9 cellular contexts compared by ENCODE assay signal in the genomic region with DNA sequence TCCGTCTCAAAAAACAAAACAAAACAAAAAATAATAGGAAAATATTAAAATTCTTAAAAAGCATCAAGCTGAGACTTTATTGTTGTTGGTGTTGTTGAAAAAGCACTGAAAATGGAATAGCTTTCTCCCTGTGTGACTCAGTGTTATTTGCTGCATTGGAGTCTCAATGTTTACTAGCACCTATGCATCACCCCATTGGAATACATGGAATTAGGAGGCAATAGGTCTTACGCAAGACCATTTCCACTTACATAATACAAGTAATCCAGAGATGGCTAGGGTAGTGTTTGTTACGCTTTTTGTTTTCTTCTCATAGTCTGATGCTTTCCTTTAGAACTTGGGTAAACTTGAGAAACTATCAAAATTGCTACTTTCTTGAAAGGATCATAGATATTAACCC. TPM values are rescaled to one million over a fixed set of nuclear protein-coding genes. Genes with fewer than 3 reads are reported as not detected.
A peak's percentile ranks its signal among the peaks of the same experiment; 100 is the strongest.
DNase-seq lines count a peak whose midpoint lies in the region; ATAC-seq and TF ChIP-seq lines count a peak whose summit lies in the region.
"Had no signal": no experiment of that assay in that cellular context is flagged by ENCODE, and none has a peak within 500 bp of the region (broad histone marks: within the 10 kb centered on the region; RNA-seq: fewer than 3 reads in every experiment).

No MANE protein-coding gene starts in this region.

- no peak overlapping the region for H2AK5ac ChIP-seq in mesenchymal stem cell (ENCODE audit: low read length, severe bottlenecking)

- H3K4me1 ChIP-seq in mesenchymal stem cell (ENCODE audit: control insufficient read depth, insufficient read depth, low read depth, low read length), result peaks cover 12% of the 10 kb centered on the region

- in situ Hi-C loops in brain microvascular endothelial cell (cut with HindIII; ENCODE audit: low pct_ligation_motif_present, low sequenced_read_pairs), result no loop called here

- H3K18ac ChIP-seq in mesenchymal stem cell (ENCODE audit: low read depth in 1 of 2, low read length in 2 of 2), result no peak overlapping the region

- peaks cover 10% of the 10 kb centered on the region for H3K79me1 ChIP-seq in mesenchymal stem cell (replicated peaks; ENCODE audit: low read length, poor library complexity, severe bottlenecking)

- H3K27ac ChIP-seq in brain microvascular endothelial cell (no peak overlapping the region), mesenchymal stem cell (ENCODE audit: low read length, poor library complexity, severe bottlenecking) (no peak overlapping the region)
- H3K27ac ChIP-seq: VCaP had no signal

- no peaks in the 10 kb centered on the region for H3K9me3 ChIP-seq in MG63
- no peaks in the 10 kb centered on the region for H3K9me3 ChIP-seq in mesenchymal stem cell (ENCODE audit: control insufficient read depth, low read length)

- H4K91ac ChIP-seq in mesenchymal stem cell (ENCODE audit: low read length), result no peak overlapping the region

- no peak overlapping the region for H3K23ac ChIP-seq in mesenchymal stem cell (ENCODE audit: low read length in 2 of 2)

- H3K4me2 ChIP-seq in mesenchymal stem cell (ENCODE audit: low read length, poor library complexity, severe bottlenecking), result no peak overlapping the region

- no peak overlapping the region for H3K9ac ChIP-seq in mesenchymal stem cell (ENCODE audit: low read length)

- H3K4me3 ChIP-seq in MG63 (no peak overlapping the region), brain microvascular endothelial cell (ENCODE audit: low read depth, low read length) (no peak overlapping the region), mesenchymal stem cell (ENCODE audit: insufficient read depth in 1 of 2, low read depth in 1 of 2, low read length in 2 of 2) (no peak overlapping the region)

- no peak overlapping the region for H2AFZ ChIP-seq in mesenchymal stem cell (ENCODE audit: low read depth, low read length)

- no peak overlapping the region for H2BK5ac ChIP-seq in mesenchymal stem cell (ENCODE audit: low read depth, low read length, poor library complexity, severe bottlenecking)

- ATAC-seq in HG02840 (IDR thresholded peaks at IDR 0.05; ENCODE audit: low FRiP score, unreplicated experiment) (no peak), GM18868 (IDR thresholded peaks at IDR 0.05; ENCODE audit: unreplicated experiment) (no peak)

- no peak overlapping the region for H2BK120ac ChIP-seq in mesenchymal stem cell (ENCODE audit: low read depth, low read length)

- H2BK15ac ChIP-seq in mesenchymal stem cell (ENCODE audit: low read depth, poor library complexity, severe bottlenecking), result no peak overlapping the region

- H2BK12ac ChIP-seq in mesenchymal stem cell (ENCODE audit: low read length in 2 of 2), result no peak overlapping the region

- H4K8ac ChIP-seq in mesenchymal stem cell (ENCODE audit: low read length), result no peak overlapping the region

- TF ChIP-seq CTCF in brain microvascular endothelial cell (IDR thresholded peaks at IDR 0.05; ENCODE audit: low read depth, low read length, missing control alignments), result no peak

- H3K27me3 ChIP-seq in MG63 (no peaks in the 10 kb centered on the region), brain microvascular endothelial cell (replicated peaks) (no peaks in the 10 kb centered on the region), mesenchymal stem cell (ENCODE audit: control insufficient read depth in 1 of 2, insufficient read depth in 1 of 2, low read length in 2 of 2) (no peaks in the 10 kb centered on the region)

- H3K4ac ChIP-seq in mesenchymal stem cell (ENCODE audit: low read depth in 1 of 2, low read length in 2 of 2), result no peak overlapping the region

- H3K36me3 ChIP-seq in MG63 (no peaks in the 10 kb centered on the region), brain microvascular endothelial cell (replicated peaks) (no peaks in the 10 kb centered on the region), mesenchymal stem cell (ENCODE audit: control insufficient read depth in 1 of 2, insufficient read depth in 2 of 2, low read depth in 1 of 2, low read length in 2 of 2) (peaks cover 0 to 3% of the 10 kb centered on the region in 2 experiments)

- DNase-seq in AG20443 (ENCODE audit: low spot score) (peak; percentile 65), MG63 (peak; percentile 17), brain microvascular endothelial cell (peak; percentile 78), mesenchymal stem cell (peak; percentile 84), NCI-H1694 treated with DMSO at 0.1 percent for 48 hours (lab: John Stamatoyannopoulos, UW) (no peak), occipital lobe (lab: John Stamatoyannopoulos, UW) (no peak)

- no peak overlapping the region for H3K14ac ChIP-seq in mesenchymal stem cell (ENCODE audit: low read length in 2 of 2)

- WGBS in mesenchymal stem cell, result no CpG with 5 or more reads among the region's 3 CpGs

RNA-seq across cellular contexts. Expression of a gene that starts 15.2 kb away (rescaled TPM):
- total RNA-seq in MG63 (2014; rRNA removed; shearing (Covaris generic); ENCODE audit: low replicate concordance), result 0.81 and 0.89 TPM in 2 replicates
- polyA plus RNA-seq in mesenchymal stem cell (2013, experiment 1 of 2), result 9.0 TPM
- polyA plus RNA-seq in mesenchymal stem cell (2013, experiment 2 of 2), result 9.1 TPM
- total RNA-seq in occipital lobe, result 4.7 TPM

RNA-seq across cellular contexts. Expression of a gene that starts 54.8 kb away (rescaled TPM):
- total RNA-seq in MG63 (2014; rRNA removed; shearing (Covaris generic); ENCODE audit: low replicate concordance), result 17.7 and 32.4 TPM in 2 replicates
- polyA plus RNA-seq in mesenchymal stem cell (2013, experiment 1 of 2), result 8.9 TPM
- 8.9 TPM for polyA plus RNA-seq in mesenchymal stem cell (2013, experiment 2 of 2)
- 24.8 TPM for total RNA-seq in occipital lobe

Comparison
In these comparisons a context has a peak if more than half of its experiments do, and no peak if none do; other contexts are left out.
1. DNase-seq: peak in AG20443 (single experiment), MG63 (single experiment), brain microvascular endothelial cell (single experiment) and mesenchymal stem cell (single experiment); none in NCI-H1694 treated with DMSO at 0.1 percent for 48 hours (single experiment) and occipital lobe (single experiment).